19 cellular contexts compared by ENCODE assay signal in genomic region chr4:77202491-77202890, GRCh38. TPM values are rescaled to one million over a fixed set of nuclear protein-coding genes. Genes with fewer than 3 reads are reported as not detected.
DNase-seq lines count a peak whose midpoint lies in the region; ATAC-seq, FAIRE-seq and TF ChIP-seq lines count a peak whose summit lies in the region.
"Had no signal": no experiment of that assay in that cellular context is flagged by ENCODE, and none has a peak within 500 bp of the region (broad histone marks: within the 10 kb centered on the region; RNA-seq: fewer than 3 reads in every experiment).

No MANE protein-coding gene starts in this region.

- peak overlapping the region; percentile 78 for H3K4me2 ChIP-seq in PC-3 (ENCODE audit: low read length)

- peak overlapping the region; percentile 63 for H3K9ac ChIP-seq in PC-3 (ENCODE audit: low read length)

- H3K27ac ChIP-seq in PC-3 (ENCODE audit: low read length) = peak overlapping the region; percentile 98
- H3K27ac ChIP-seq in foreskin keratinocyte = no peak overlapping the region
- H3K27ac ChIP-seq: SJCRH30 had no signal

- no peaks in the 10 kb centered on the region for H3K9me2 ChIP-seq in PC-3 (replicated peaks; ENCODE audit: low read length)

- CTCF ChIA-PET in PC-3 (lab: Charles Lee) = interaction anchor here (0.6 kb wide), 1 partner anchor 23 kb away, joined by 3 read pairs; no protein-coding TSS in a partner anchor

- no peak overlapping the region for H3K4me3 Mint-ChIP-seq in stimulated activated memory B cell treated with anti-CD40 and anti-IgM and Interleukin-4, amounts not matched to agents 10 μg/mL and 1 μg/mL and 100 μg/mL, for 72 hours
- H3K4me3 Mint-ChIP-seq: CD4-positive, alpha-beta memory T cell had no signal

- H3F3A ChIP-seq in PC-3 (ENCODE audit: low read length, unreplicated experiment) = no peaks in the 10 kb centered on the region

- peak overlapping the region; percentile 29; the same call in 1 of the 2 replicates for H3K4me3 ChIP-seq in PC-3 (ENCODE audit: low read length)
- H3K4me3 ChIP-seq in bronchial epithelial cell (ENCODE audit: low read depth, low read length) = no peak overlapping the region
- H3K4me3 ChIP-seq: MG63, SJCRH30 had no signal

- H3K9me3 Mint-ChIP-seq in stimulated activated memory B cell treated with anti-CD40 and anti-IgM and Interleukin-4, amounts not matched to agents 10 μg/mL and 1 μg/mL and 100 μg/mL, for 72 hours = no peaks in the 10 kb centered on the region

- no peak for FAIRE-seq in bronchial epithelial cell (lab: Jason Lieb, UNC)
- FAIRE-seq: D721Med, H1 had no signal

- POLR2A ChIA-PET in PC-3 (lab: Charles Lee; ENCODE audit: unreplicated experiment) = no interaction called here

- H4K20me1 ChIP-seq in PC-3 (ENCODE audit: low read length) = no peaks in the 10 kb centered on the region

- H3K4me1 ChIP-seq in PC-3 (ENCODE audit: insufficient read depth, low read length) (peaks cover 32% of the 10 kb centered on the region), foreskin keratinocyte (peaks cover 24% of the 10 kb centered on the region)
- H3K4me1 ChIP-seq: BE2C had no signal

- H3K36me3 ChIP-seq in PC-3 (ENCODE audit: low read depth, low read length) (no peaks in the 10 kb centered on the region), bronchial epithelial cell (ENCODE audit: control insufficient read depth, insufficient read depth, low read length) (no peaks in the 10 kb centered on the region)
- H3K36me3 ChIP-seq: BE2C, MG63, SJCRH30 had no signal

- DNase-seq in PC-3 (peak; percentile 48), bronchial epithelial cell (ENCODE audit: low read depth) (peak; percentile 97), foreskin keratinocyte (peak; percentile 83 to 86), T1000 (lab: John Stamatoyannopoulos, UW) (no peak), foreskin melanocyte (no peak)
- DNase-seq: BE2C; CD4-positive, alpha-beta memory T cell; GF-D8; KG1; MG63; NCI-H1092 treated with DMSO at 0.1 percent for 48 hours; NCI-H1694; NCI-H2171 treated with DMSO at 0.1 percent for 48 hours; NCI-H774; SJCRH30 had no signal

- intact Hi-C loops in PC-3 (cut with micrococcal nuclease) = loop anchor here (1.0 to 2.0 kb wide), 3 partner anchors 44 to 156 kb away; no protein-coding TSS in a partner anchor

- peaks cover 17% of the 10 kb centered on the region for H3K4me1 Mint-ChIP-seq in stimulated activated memory B cell treated with anti-CD40 and anti-IgM and Interleukin-4, amounts not matched to agents 10 μg/mL and 1 μg/mL and 100 μg/mL, for 72 hours
- H3K4me1 Mint-ChIP-seq: CD4-positive, alpha-beta memory T cell had no signal

- TSS peak; percentile 78 for BruUV-seq in PC-3 (replicated peaks; lab: Mats Ljungman, UMichigan)

- no peak overlapping the region for H2AFZ ChIP-seq in PC-3 (ENCODE audit: low read length)

- H3K27me3 ChIP-seq in PC-3 (ENCODE audit: low read length) (no peaks in the 10 kb centered on the region), bronchial epithelial cell (ENCODE audit: control insufficient read depth, insufficient read depth, low read length) (no peaks in the 10 kb centered on the region), foreskin keratinocyte (no peaks in the 10 kb centered on the region)
- H3K27me3 ChIP-seq: MG63, SJCRH30 had no signal

- no peaks in the 10 kb centered on the region for H3K9me3 ChIP-seq in PC-3 (ENCODE audit: low read length)
- H3K9me3 ChIP-seq: BE2C, MG63, SJCRH30 had no signal

- no peak for TF ChIP-seq CTCF in PC-3 (conservative IDR thresholded peaks at IDR 0.05; ENCODE audit: low read depth, low read length)
- no peak for TF ChIP-seq CTCF in bronchial epithelial cell (IDR thresholded peaks at IDR 0.05; ENCODE audit: insufficient read depth, low read length, severe bottlenecking)
- no peak for TF ChIP-seq CTCF in foreskin keratinocyte (conservative IDR thresholded peaks at IDR 0.05)

- H3K27me3 Mint-ChIP-seq in stimulated activated memory B cell treated with anti-CD40 and anti-IgM and Interleukin-4, amounts not matched to agents 10 μg/mL and 1 μg/mL and 100 μg/mL, for 72 hours = no peaks in the 10 kb centered on the region
- H3K27me3 Mint-ChIP-seq: CD4-positive, alpha-beta memory T cell had no signal

- ATAC-seq in PC-3 (peak; percentile 14), foreskin keratinocyte (peak; percentile 68), GM18858 (IDR thresholded peaks at IDR 0.05; ENCODE audit: unreplicated experiment) (no peak)
- no peak for ATAC-seq in stimulated activated memory B cell treated with anti-CD40 and anti-IgM and Interleukin-4, amounts not matched to agents 10 μg/mL and 1 μg/mL and 100 μg/mL, for 72 hours

- H3K79me2 ChIP-seq in PC-3 (ENCODE audit: low read length) = no peaks in the 10 kb centered on the region

- peak overlapping the region; percentile 3 for H3K27ac Mint-ChIP-seq in stimulated activated memory B cell treated with anti-CD40 and anti-IgM and Interleukin-4, amounts not matched to agents 10 μg/mL and 1 μg/mL and 100 μg/mL, for 72 hours

- no peaks in the 10 kb centered on the region for H3K36me3 Mint-ChIP-seq in stimulated activated memory B cell treated with anti-CD40 and anti-IgM and Interleukin-4, amounts not matched to agents 10 μg/mL and 1 μg/mL and 100 μg/mL, for 72 hours
- H3K36me3 Mint-ChIP-seq: CD4-positive, alpha-beta memory T cell had no signal

RNA-seq across cellular contexts. Expression of gene CCNG2, which starts 45.5 kb away (rescaled TPM):
- total RNA-seq in PC-3 (2014; rRNA removed) = 7.7 and 8.0 TPM in 2 replicates
- 18.7 and 19.3 TPM in 2 replicates for total RNA-seq in bronchial epithelial cell
- total RNA-seq in foreskin keratinocyte = 26.9 and 34.0 TPM in 2 replicates
- polyA plus RNA-seq in foreskin keratinocyte = 8.5 and 13.9 TPM in 2 replicates

Comparison
In these comparisons a context has a peak if more than half of its experiments do, and no peak if none do; other contexts are left out.
1. ATAC-seq: peak in PC-3 (single experiment) and foreskin keratinocyte (single experiment); none in stimulated activated memory B cell treated with anti-CD40 and anti-IgM and Interleukin-4, amounts not matched to agents 10 μg/mL and 1 μg/mL and 100 μg/mL, for 72 hours (single experiment) and GM18858 (single experiment).
2. DNase-seq: peak in PC-3 (single experiment), bronchial epithelial cell (single experiment) and foreskin keratinocyte (2 of 2); none in T1000 (single experiment) and foreskin melanocyte (single experiment).